ENCODE assay signal across 19 cellular contexts in genomic region chr12:31037028-31037427, GRCh38.
"Had no signal": no experiment of that assay in that cellular context is flagged by ENCODE, and none has a peak within 500 bp of the region (broad histone marks: within the 10 kb centered on the region; RNA-seq: fewer than 3 reads in every experiment).

No MANE protein-coding gene starts in this region.

- H3K27me3 ChIP-seq: suprapubic skin, transverse colon, upper lobe of right lung, uterus had no signal

- H3K4me1 ChIP-seq: suprapubic skin, transverse colon, upper lobe of right lung, uterus had no signal

- H3K4me3 ChIP-seq: mucosa of descending colon, smooth muscle cell, suprapubic skin, transverse colon, upper lobe of right lung, uterus had no signal

- H3K36me3 ChIP-seq: suprapubic skin, transverse colon, upper lobe of right lung, uterus had no signal

- H3K27ac ChIP-seq: suprapubic skin, transverse colon, upper lobe of right lung, uterus had no signal

- H3K9me3 ChIP-seq: mucosa of descending colon, suprapubic skin, transverse colon, upper lobe of right lung, uterus had no signal

- DNase-seq: cortex of kidney; effector CD4-positive, alpha-beta T cell; hypothalamus; immature natural killer cell; mesenchymal stem cell; mucosa of descending colon; naive B cell; retina; stimulated activated CD4-positive, alpha-beta T cell treated with anti-CD3 and anti-CD28 coated beads, Interleukin-12 subunit alpha, Interleukin-12 subunit beta, amount 100 ng/mL, for 4 hours; stimulated activated CD4-positive, alpha-beta T cell treated with anti-CD3 and anti-CD28 coated beads, Interleukin-1b, Interleukin-23, amount 100 ng/mL, for 48 hours; stimulated activated CD4-positive, alpha-beta T cell treated with anti-CD3 and anti-CD28 coated beads, Interleukin-4, amount 100 ng/mL, for 1 hour; stimulated activated CD8-positive, alpha-beta memory T cell treated with anti-CD3 and anti-CD28 coated beads, Interleukin-4, amount 100 ng/mL, for 48 hours; stimulated activated naive CD4-positive, alpha-beta T cell; stimulated activated naive CD8-positive, alpha-beta T cell treated with anti-CD3 and anti-CD28 coated beads, Interleukin-15, amount 100 ng/mL, for 72 hours; transverse colon; upper lobe of right lung; uterus had no signal
